ENCODE assay signal across 2 cellular contexts in genomic region chr21:46493828-46494227, GRCh38.
TF ChIP-seq lines count a peak whose summit lies in the region.

No MANE protein-coding gene starts in this region.

TF ChIP-seq in HepG2, 621 proteins besides CTCF, POLR2A, EP300 and RAD21:
- TF ChIP-seq ZFP36L2 (CRISPR knock-in tag; IDR thresholded peaks at IDR 0.05) (no peak), SNAPC4 (CRISPR knock-in tag; IDR thresholded peaks at IDR 0.05) (no peak), ZBTB4 (CRISPR knock-in tag; IDR thresholded peaks at IDR 0.05; ENCODE audit: borderline replicate concordance) (no peak), GATA4 (IDR thresholded peaks at IDR 0.05; ENCODE audit: borderline replicate concordance, low read depth) (no peak), CEBPB (IDR thresholded peaks at IDR 0.05; ENCODE audit: borderline replicate concordance, low read depth, low read length) (peak; percentile 59; the same call in 1 of the 2 replicates)

TF ChIP-seq in IMR-90, 13 proteins besides CTCF, POLR2A, EP300 and RAD21:
- TF ChIP-seq ELK1 (IDR thresholded peaks at IDR 0.05; ENCODE audit: borderline replicate concordance, low read depth, low read length) (no peak), CEBPB (IDR thresholded peaks at IDR 0.05; ENCODE audit: low read depth, low read length) (peak; percentile 68), RFX5 (IDR thresholded peaks at IDR 0.05; ENCODE audit: low read depth, low read length) (no peak), BHLHE40 (IDR thresholded peaks at IDR 0.05; ENCODE audit: low read depth, low read length) (no peak)
